25 cellular contexts compared by ENCODE assay signal in the genomic region with DNA sequence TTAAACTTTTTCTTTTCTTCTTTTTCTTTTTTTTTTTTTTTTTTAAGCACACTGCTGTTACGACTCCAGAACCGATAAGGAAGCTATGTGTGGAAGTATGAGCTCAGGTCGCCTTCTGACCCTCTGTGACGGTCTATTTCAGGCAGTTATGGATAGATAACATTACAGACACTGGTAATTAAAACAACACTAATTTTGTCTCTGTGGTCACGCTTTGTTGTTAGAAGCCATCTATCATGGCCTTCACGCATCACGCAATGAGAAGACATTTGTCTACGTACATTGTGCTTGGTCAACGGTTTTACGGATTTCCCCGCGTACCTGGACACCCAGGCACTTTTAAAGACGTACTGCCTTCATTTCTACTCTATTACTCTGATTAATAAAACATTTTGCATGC.
"Had no signal": no experiment of that assay in that cellular context is flagged by ENCODE, and none has a peak within 500 bp of the region (broad histone marks: within the 10 kb centered on the region; RNA-seq: fewer than 3 reads in every experiment).

No MANE protein-coding gene starts in this region.

- H3K4me2 ChIP-seq: hepatocyte, smooth muscle cell had no signal

- H3K9ac ChIP-seq: parathyroid adenoma had no signal

- H3K36me3 ChIP-seq: heart right ventricle, lower lobe of right lung, right atrium auricular region, right lobe of liver, transverse colon, upper lobe of left lung, vagina had no signal

- H3K4me3 ChIP-seq: heart right ventricle, hepatocyte, lower lobe of right lung, right atrium auricular region, right lobe of liver, smooth muscle cell, transverse colon, upper lobe of left lung, vagina had no signal

- DNase-seq: heart right ventricle; islet precursor cell; lower lobe of right lung; mammary epithelial cell; mesenchymal stem cell; naive thymus-derived CD4-positive, alpha-beta T cell; nucleus accumbens; right lobe of liver; stimulated activated CD4-positive, alpha-beta T cell treated with anti-CD3 and anti-CD28 coated beads, Interleukin-1b, Interleukin-23, amount 100 ng/mL, for 48 hours; stimulated activated CD4-positive, alpha-beta T cell treated with anti-CD3 and anti-CD28 coated beads, Interleukin-2, amount 100 ng/mL, for 48 hours; stimulated activated CD4-positive, alpha-beta T cell treated with anti-CD3 and anti-CD28 coated beads, Interleukin-4, amount 100 ng/mL, for 4 hours; stimulated activated CD8-positive, alpha-beta memory T cell treated with anti-CD3 and anti-CD28 coated beads, Interleukin-4, amount 100 ng/mL, for 48 hours; stimulated activated naive CD4-positive, alpha-beta T cell treated with Interleukin-2 at 50 U/mL for 16 hours; stimulated activated naive CD8-positive, alpha-beta T cell treated with anti-CD3 and anti-CD28 coated beads, Interleukin-15, amount 100 ng/mL, for 72 hours; substantia nigra; transverse colon; upper lobe of left lung had no signal

- H3K27me3 ChIP-seq: right atrium auricular region, vagina had no signal

- H3K27ac ChIP-seq: heart right ventricle, hepatocyte, lower lobe of right lung, parathyroid adenoma, right atrium auricular region, right lobe of liver, upper lobe of left lung, vagina had no signal

- H3K79me2 ChIP-seq: hepatocyte, parathyroid adenoma had no signal

- H2AFZ ChIP-seq: hepatocyte, parathyroid adenoma had no signal

- H3K4me1 ChIP-seq: parathyroid adenoma, right atrium auricular region, right lobe of liver had no signal

- H3K9me3 ChIP-seq: heart right ventricle, lower lobe of right lung, right atrium auricular region, right lobe of liver, transverse colon, upper lobe of left lung, vagina had no signal

- ATAC-seq: heart right ventricle; left lobe of liver; lower lobe of right lung; naive thymus-derived CD4-positive, alpha-beta T cell; natural killer cell treated with Interleukin-12 subunit alpha and Interleukin-12 subunit beta and Interleukin-15 and Interleukin-18, amount 100 ng/mL, for 72 hours; stimulated activated memory B cell treated with anti-CD40 and anti-IgM and Interleukin-4, amounts not matched to agents 10 μg/mL and 1 μg/mL and 100 μg/mL, for 72 hours; stimulated activated naive CD8-positive, alpha-beta T cell treated with anti-CD3 and anti-CD28 coated beads, Interleukin-15, amount 100 ng/mL, for 72 hours had no signal
